17 cellular contexts compared by ENCODE assay signal in genomic region chr12:89231686-89232085, GRCh38.
DNase-seq lines count a peak whose midpoint lies in the region; ATAC-seq and TF ChIP-seq lines count a peak whose summit lies in the region.
"Had no signal": no experiment of that assay in that cellular context is flagged by ENCODE, and none has a peak within 500 bp of the region (broad histone marks: within the 10 kb centered on the region; RNA-seq: fewer than 3 reads in every experiment).

No MANE protein-coding gene starts in this region.

- POLR2A ChIA-PET in activated CD8-positive, alpha-beta T cell treated with anti-CD3 and anti-CD28 coated beads, Interleukin-2, amount 10 ng/mL, durations not matched to agents 7 days and 5 days (lab: Charles Lee), result interaction anchor here (0.9 to 3.0 kb wide), 2 partner anchors 15 to 120 kb away, joined by 3 to 19 read pairs; partner anchors contain the start of gene DUSP6
- POLR2A ChIA-PET in activated CD8-positive, alpha-beta T cell treated with anti-CD3 and anti-CD28 coated beads for 36 hours (lab: Charles Lee), result no interaction called here

- 50 to 55% methylated on average over 1 of the region's 1 CpG for WGBS in lower leg skin, 2 donors

- no peak overlapping the region for H2AFZ ChIP-seq in Loucy (ENCODE audit: low read length)

- no peaks in the 10 kb centered on the region for H3K79me2 ChIP-seq in Loucy (ENCODE audit: insufficient read depth, low read length)

- H3K27ac Mint-ChIP-seq in activated CD8-positive, alpha-beta T cell treated with anti-CD3 and anti-CD28 coated beads, Interleukin-2, amount 10 ng/mL, durations not matched to agents 7 days and 5 days, result peak overlapping the region; percentile 5
- no peak overlapping the region for H3K27ac Mint-ChIP-seq in activated CD8-positive, alpha-beta T cell treated with anti-CD3 and anti-CD28 coated beads for 36 hours
- peak overlapping the region; percentile 32 for H3K27ac Mint-ChIP-seq in activated T-helper 1 cell treated with anti-CD3 and anti-CD28 coated beads, Interleukin-12 subunit alpha, Interleukin-12 subunit beta, Interleukin-2, Interleukin-4 antibody, amounts not matched to agents 30 ng/mL and 10 ng/mL and 1 ng/mL, durations not matched to agents 14 hours and 24 hours and 36 hours
- H3K27ac Mint-ChIP-seq: B cell; CD4-positive, alpha-beta memory T cell had no signal

- TF ChIP-seq POLR2A in lower leg skin (IDR thresholded peaks at IDR 0.05), result no peak

- peaks cover 48% of the 10 kb centered on the region for H3K4me1 ChIP-seq in Loucy (ENCODE audit: insufficient read depth, low read length, poor library complexity, severe bottlenecking)
- H3K4me1 ChIP-seq in mucosa of descending colon (ENCODE audit: low read depth), result no peaks in the 10 kb centered on the region

- no peaks in the 10 kb centered on the region for H3K27me3 Mint-ChIP-seq in activated CD8-positive, alpha-beta T cell treated with anti-CD3 and anti-CD28 coated beads, Interleukin-2, amount 10 ng/mL, durations not matched to agents 7 days and 5 days (ENCODE audit: low read depth)
- H3K27me3 Mint-ChIP-seq in activated CD8-positive, alpha-beta T cell treated with anti-CD3 and anti-CD28 coated beads for 36 hours, result no peaks in the 10 kb centered on the region
- no peaks in the 10 kb centered on the region for H3K27me3 Mint-ChIP-seq in activated T-helper 1 cell treated with anti-CD3 and anti-CD28 coated beads, Interleukin-12 subunit alpha, Interleukin-12 subunit beta, Interleukin-2, Interleukin-4 antibody, amounts not matched to agents 30 ng/mL and 10 ng/mL and 1 ng/mL, durations not matched to agents 14 hours and 24 hours and 36 hours (ENCODE audit: insufficient read depth)
- H3K27me3 Mint-ChIP-seq: CD4-positive, alpha-beta memory T cell had no signal

- H3F3A ChIP-seq in Loucy (ENCODE audit: low read depth), result peaks cover 6% of the 10 kb centered on the region; the same call in 1 of the 2 replicates

- H3K9me3 ChIP-seq in Loucy (ENCODE audit: insufficient read depth, low read depth, low read length) (no peaks in the 10 kb centered on the region), mucosa of descending colon (no peaks in the 10 kb centered on the region)

- no peak for DNase-seq in activated CD8-positive, alpha-beta T cell treated with anti-CD3 and anti-CD28 coated beads, Interleukin-2, amount 10 ng/mL, durations not matched to agents 7 days and 5 days
- DNase-seq in activated CD8-positive, alpha-beta T cell treated with anti-CD3 and anti-CD28 coated beads for 36 hours, result no peak
- DNase-seq in activated T-helper 1 cell treated with anti-CD3 and anti-CD28 coated beads, Interleukin-12 subunit alpha, Interleukin-12 subunit beta, Interleukin-2, Interleukin-4 antibody, amounts not matched to agents 30 ng/mL and 10 ng/mL and 1 ng/mL, durations not matched to agents 14 hours and 24 hours and 36 hours (ENCODE audit: low spot score), result no peak
- no peak for DNase-seq in mucosa of descending colon
- no peak for DNase-seq in DMS79 treated with DMSO at 0.1 percent for 48 hours (lab: John Stamatoyannopoulos, UW)
- DNase-seq in lower leg skin (ENCODE audit: low spot score in 2 of 2), result no peak
- DNase-seq: CD4-positive, alpha-beta memory T cell; HCEC 1CT; KBM-7; MG63; NCI-H1092 treated with DMSO at 0.1 percent for 48 hours; NCI-H1694; NCI-H446 treated with DMSO at 0.1 percent for 48 hours; NCI-H748 treated with DMSO at 0.1 percent for 48 hours had no signal

- intact Hi-C loops in activated CD8-positive, alpha-beta T cell treated with anti-CD3 and anti-CD28 coated beads for 36 hours (cut with micrococcal nuclease), result no loop called here
- intact Hi-C loops in activated T-helper 1 cell treated with anti-CD3 and anti-CD28 coated beads, Interleukin-12 subunit alpha, Interleukin-12 subunit beta, Interleukin-2, Interleukin-4 antibody, amounts not matched to agents 30 ng/mL and 10 ng/mL and 1 ng/mL, durations not matched to agents 14 hours and 24 hours and 36 hours (cut with micrococcal nuclease), result no loop called here
- intact Hi-C loops in mucosa of descending colon (cut with DNase I, micrococcal nuclease) (no loop called here), lower leg skin (cut with DNase I; ENCODE audit: low total_unique reads) (loop anchor here (10.0 kb wide), 1 partner anchor 473 kb away; the partner anchor contains the start of gene ATP2B1)

- H3K9ac ChIP-seq in Loucy (ENCODE audit: low read depth, low read length, poor library complexity, severe bottlenecking), result peak overlapping the region; percentile 49

- H3K4me3 ChIP-seq in Loucy (ENCODE audit: low read length, poor library complexity, severe bottlenecking), result peak overlapping the region; percentile 30
- no peak overlapping the region for H3K4me3 ChIP-seq in mucosa of descending colon
- no peak overlapping the region for H3K4me3 ChIP-seq in lower leg skin (ENCODE audit: low read depth, poor library complexity, severe bottlenecking)
- H3K4me3 ChIP-seq: MG63 had no signal

- H3K9me3 Mint-ChIP-seq in activated CD8-positive, alpha-beta T cell treated with anti-CD3 and anti-CD28 coated beads, Interleukin-2, amount 10 ng/mL, durations not matched to agents 7 days and 5 days (ENCODE audit: insufficient read depth), result peaks cover 5% of the 10 kb centered on the region
- peaks cover 7% of the 10 kb centered on the region for H3K9me3 Mint-ChIP-seq in activated CD8-positive, alpha-beta T cell treated with anti-CD3 and anti-CD28 coated beads for 36 hours
- H3K9me3 Mint-ChIP-seq in activated T-helper 1 cell treated with anti-CD3 and anti-CD28 coated beads, Interleukin-12 subunit alpha, Interleukin-12 subunit beta, Interleukin-2, Interleukin-4 antibody, amounts not matched to agents 30 ng/mL and 10 ng/mL and 1 ng/mL, durations not matched to agents 14 hours and 24 hours and 36 hours, result peaks cover 18% of the 10 kb centered on the region
- H3K9me3 Mint-ChIP-seq: CD4-positive, alpha-beta memory T cell had no signal

- CTCF ChIA-PET in activated CD8-positive, alpha-beta T cell treated with anti-CD3 and anti-CD28 coated beads, Interleukin-2, amount 10 ng/mL, durations not matched to agents 7 days and 5 days (lab: Charles Lee), result interaction anchor here (0.7 to 2.1 kb wide), 6 partner anchors 9 to 230 kb away, joined by 3 to 14 read pairs (median 4); no protein-coding TSS in a partner anchor
- CTCF ChIA-PET in activated CD8-positive, alpha-beta T cell treated with anti-CD3 and anti-CD28 coated beads for 36 hours (lab: Charles Lee), result interaction anchor here (1.3 to 2.8 kb wide), 2 partner anchors 11 to 13 kb away, joined by 3 to 11 read pairs; no protein-coding TSS in a partner anchor

- no peak for ATAC-seq in activated CD8-positive, alpha-beta T cell treated with anti-CD3 and anti-CD28 coated beads, Interleukin-2, amount 10 ng/mL, durations not matched to agents 7 days and 5 days
- no peak for ATAC-seq in activated CD8-positive, alpha-beta T cell treated with anti-CD3 and anti-CD28 coated beads for 36 hours
- ATAC-seq in mucosa of descending colon, result peak; percentile 24
- ATAC-seq: Panc1 had no signal

- no peak overlapping the region for H3K4me3 Mint-ChIP-seq in activated CD8-positive, alpha-beta T cell treated with anti-CD3 and anti-CD28 coated beads, Interleukin-2, amount 10 ng/mL, durations not matched to agents 7 days and 5 days
- H3K4me3 Mint-ChIP-seq in activated CD8-positive, alpha-beta T cell treated with anti-CD3 and anti-CD28 coated beads for 36 hours, result no peak overlapping the region
- H3K4me3 Mint-ChIP-seq in activated T-helper 1 cell treated with anti-CD3 and anti-CD28 coated beads, Interleukin-12 subunit alpha, Interleukin-12 subunit beta, Interleukin-2, Interleukin-4 antibody, amounts not matched to agents 30 ng/mL and 10 ng/mL and 1 ng/mL, durations not matched to agents 14 hours and 24 hours and 36 hours, result no peak overlapping the region
- H3K4me3 Mint-ChIP-seq: B cell had no signal

- H3K4me1 Mint-ChIP-seq in activated CD8-positive, alpha-beta T cell treated with anti-CD3 and anti-CD28 coated beads, Interleukin-2, amount 10 ng/mL, durations not matched to agents 7 days and 5 days (ENCODE audit: low read depth), result peaks cover 74% of the 10 kb centered on the region
- H3K4me1 Mint-ChIP-seq in activated CD8-positive, alpha-beta T cell treated with anti-CD3 and anti-CD28 coated beads for 36 hours (ENCODE audit: low read depth), result peaks cover 39% of the 10 kb centered on the region
- peaks cover 80% of the 10 kb centered on the region for H3K4me1 Mint-ChIP-seq in activated T-helper 1 cell treated with anti-CD3 and anti-CD28 coated beads, Interleukin-12 subunit alpha, Interleukin-12 subunit beta, Interleukin-2, Interleukin-4 antibody, amounts not matched to agents 30 ng/mL and 10 ng/mL and 1 ng/mL, durations not matched to agents 14 hours and 24 hours and 36 hours (ENCODE audit: low read depth)

- no peak for TF ChIP-seq CTCF in activated CD8-positive, alpha-beta T cell treated with anti-CD3 and anti-CD28 coated beads for 36 hours (IDR thresholded peaks at IDR 0.05)
- TF ChIP-seq CTCF in Loucy (conservative IDR thresholded peaks at IDR 0.05; ENCODE audit: low read length), result no peak
- no peak for TF ChIP-seq CTCF in mucosa of descending colon (IDR thresholded peaks at IDR 0.05)
- TF ChIP-seq CTCF in lower leg skin (IDR thresholded peaks at IDR 0.05), result no peak

- peaks cover 35% of the 10 kb centered on the region for H3K36me3 Mint-ChIP-seq in activated CD8-positive, alpha-beta T cell treated with anti-CD3 and anti-CD28 coated beads, Interleukin-2, amount 10 ng/mL, durations not matched to agents 7 days and 5 days (ENCODE audit: low read depth)
- peaks cover 7% of the 10 kb centered on the region for H3K36me3 Mint-ChIP-seq in activated CD8-positive, alpha-beta T cell treated with anti-CD3 and anti-CD28 coated beads for 36 hours (ENCODE audit: low read depth)
- H3K36me3 Mint-ChIP-seq in activated T-helper 1 cell treated with anti-CD3 and anti-CD28 coated beads, Interleukin-12 subunit alpha, Interleukin-12 subunit beta, Interleukin-2, Interleukin-4 antibody, amounts not matched to agents 30 ng/mL and 10 ng/mL and 1 ng/mL, durations not matched to agents 14 hours and 24 hours and 36 hours (ENCODE audit: low read depth), result peaks cover 16% of the 10 kb centered on the region
- H3K36me3 Mint-ChIP-seq: CD4-positive, alpha-beta memory T cell had no signal

- H3K27me3 ChIP-seq in Loucy (ENCODE audit: insufficient read depth, low read length, poor library complexity, severe bottlenecking), result no peaks in the 10 kb centered on the region
- H3K27me3 ChIP-seq: MG63 had no signal

- peak overlapping the region; percentile 51 for H3K4me2 ChIP-seq in Loucy (ENCODE audit: low read depth, low read length, poor library complexity, severe bottlenecking)

- no peaks in the 10 kb centered on the region for H3K9me2 ChIP-seq in Loucy (replicated peaks; ENCODE audit: low read depth, low read length)

- no peaks in the 10 kb centered on the region for H4K20me1 ChIP-seq in Loucy (ENCODE audit: insufficient read depth, low read length, poor library complexity, severe bottlenecking)

- H3K36me3 ChIP-seq in Loucy (ENCODE audit: insufficient read depth, low read length) (no peaks in the 10 kb centered on the region), mucosa of descending colon (ENCODE audit: low read depth) (no peaks in the 10 kb centered on the region)
- H3K36me3 ChIP-seq: MG63 had no signal
